In genomic region chr11:17207317-17208256, GRCh38 we compare ENCODE assay signal across 1 cellular context.
TF ChIP-seq lines count a peak whose summit lies in the region.

Gene PIK3C2A, minus strand, starts transcription at chr11:17207986. Its CDS starts 38,245 bp downstream, at chr11:17169741.

TF ChIP-seq in K562, 482 proteins besides CTCF, POLR2A, EP300 and RAD21 (continued from another document and continues in another):
- TF ChIP-seq ZBTB5 (IDR thresholded peaks at IDR 0.05) (no peak), ATF6 (CRISPR knock-in tag; IDR thresholded peaks at IDR 0.05) (0 out of 2 replicates have a peak, but pooled peaks have one; percentile 11), TAF9B (IDR thresholded peaks at IDR 0.05; ENCODE audit: partially characterized antibody) (peak; percentile 56), ZNF740 (CRISPR knock-in tag; IDR thresholded peaks at IDR 0.05) (0 out of 2 replicates have a peak, but pooled peaks have one; percentile 26), ZNF740 (tag; IDR thresholded peaks at IDR 0.05) (no peak), ZMIZ1 (IDR thresholded peaks at IDR 0.05; ENCODE audit: low read depth in 2 of 2, low read length in 2 of 2) (peak in 1 of 2 experiments; percentile 26; a peak in 1 of 4 replicates), DIDO1 (tag; IDR thresholded peaks at IDR 0.05; ENCODE audit: low read depth) (no peak), NFE2 (IDR thresholded peaks at IDR 0.05; ENCODE audit: low read depth) (no peak), TRIM28 (IDR thresholded peaks at IDR 0.05) (no peak), NR1H2 (CRISPR knock-in tag; IDR thresholded peaks at IDR 0.05) (no peak), ZNF280B (CRISPR knock-in tag; IDR thresholded peaks at IDR 0.05) (no peak), ADNP (tag; IDR thresholded peaks at IDR 0.05) (no peak), NR0B1 (IDR thresholded peaks at IDR 0.05; ENCODE audit: partially characterized antibody) (no peak), GABPA (tag; conservative IDR thresholded peaks at IDR 0.05; ENCODE audit: low read depth) (peak; percentile 94), CBX5 (IDR thresholded peaks at IDR 0.05; ENCODE audit: borderline replicate concordance, low read depth) (no peak), CXXC5 (CRISPR knock-in tag; IDR thresholded peaks at IDR 0.05) (peak; percentile 62; the same call in 1 of the 2 replicates), NONO (IDR thresholded peaks at IDR 0.05; ENCODE audit: low read depth in 2 of 2, low read length in 1 of 2) (no peak), PML (IDR thresholded peaks at IDR 0.05; ENCODE audit: low read length) (peak; percentile 62; the same call in 1 of the 2 replicates), RBM25 (IDR thresholded peaks at IDR 0.05; ENCODE audit: low read depth, low read length, severe bottlenecking) (peak; percentile 26), HMG20A (CRISPR knock-in tag; conservative IDR thresholded peaks at IDR 0.05) (no peak), GABPB1 (CRISPR knock-in tag; IDR thresholded peaks at IDR 0.05) (peak; percentile 98), RBBP5 (IDR thresholded peaks at IDR 0.05; ENCODE audit: borderline replicate concordance, insufficient read depth, low read length, poor library complexity, severe bottlenecking) (peak; percentile 85), CREM (IDR thresholded peaks at IDR 0.05; ENCODE audit: low read depth) (peak; percentile 97), ETS2 (tag; IDR thresholded peaks at IDR 0.05; ENCODE audit: borderline replicate concordance, poor library complexity, severe bottlenecking) (no peak), ZNF668 (CRISPR knock-in tag; IDR thresholded peaks at IDR 0.05) (no peak), BACH1 (tag; IDR thresholded peaks at IDR 0.05) (no peak), CBFA2T3 (IDR thresholded peaks at IDR 0.05) (no peak), SIN3A (IDR thresholded peaks at IDR 0.05; ENCODE audit: borderline replicate concordance in 2 of 2, control insufficient read depth in 1 of 2, low read depth in 2 of 2, low read length in 2 of 2) (peak in 1 of 2 experiments; percentile 58; a peak in 2 of 4 replicates), IRF9 (tag; IDR thresholded peaks at IDR 0.05) (no peak), NFATC3 (IDR thresholded peaks at IDR 0.05) (no peak), ZBTB40 (IDR thresholded peaks at IDR 0.05) (peak; percentile 84), ZBTB40 (CRISPR knock-in tag; IDR thresholded peaks at IDR 0.05) (no peak), ZNF12 (CRISPR knock-in tag; IDR thresholded peaks at IDR 0.05) (no peak), CHD2 (IDR thresholded peaks at IDR 0.05; ENCODE audit: low read depth, low read length) (no peak)
